ENCODE assay signal across 11 cellular contexts in genomic region chr18:50970006-50970405, GRCh38. TPM values are rescaled to one million over a fixed set of nuclear protein-coding genes. Genes with fewer than 3 reads are reported as not detected.
DNase-seq lines count a peak whose midpoint lies in the region; ATAC-seq and TF ChIP-seq lines count a peak whose summit lies in the region.
"Had no signal": no experiment of that assay in that cellular context is flagged by ENCODE, and none has a peak within 500 bp of the region (broad histone marks: within the 10 kb centered on the region; RNA-seq: fewer than 3 reads in every experiment).

No MANE protein-coding gene starts in this region.

- H2AFZ ChIP-seq in Karpas-422 (ENCODE audit: low read length): no peak overlapping the region

- no peaks in the 10 kb centered on the region for H3K9me2 ChIP-seq in Karpas-422 (replicated peaks; ENCODE audit: insufficient read depth, low read length)

- no peak for DNase-seq in CD4-positive, alpha-beta memory T cell
- DNase-seq in Karpas-422 (no peak), T-helper 17 cell (no peak), mucosa of descending colon (peak in 2 of 3 donors; percentile 67 to 76), D341Med (ENCODE audit: low spot score) (no peak), SW480 (ENCODE audit: low spot score) (no peak), H4 (ENCODE audit: low spot score) (no peak)
- DNase-seq: NCI-H1694, SIG-M5 had no signal

- peak overlapping the region; percentile 90 for H3K4me2 ChIP-seq in Karpas-422 (ENCODE audit: low read depth, low read length, poor library complexity, severe bottlenecking)

- H4K20me1 ChIP-seq in Karpas-422 (ENCODE audit: insufficient read depth, low read depth, low read length): no peaks in the 10 kb centered on the region

- no peak overlapping the region for H3K27ac ChIP-seq in CD4-positive, alpha-beta memory T cell (ENCODE audit: low read depth, low read length)
- no peak overlapping the region for H3K27ac ChIP-seq in Karpas-422 (ENCODE audit: low read length)

- no peak for ATAC-seq in T-helper 17 cell
- ATAC-seq in mucosa of descending colon: no peak
- ATAC-seq in HG03378 (IDR thresholded peaks at IDR 0.05; ENCODE audit: unreplicated experiment): no peak
- ATAC-seq: activated naive CD4-positive, alpha-beta T cell treated with anti-CD3 and anti-CD28 coated beads, Interleukin-2, amount 50 U/mL, for 72 hours had no signal

- CTCF ChIA-PET in CD4-positive, alpha-beta memory T cell (lab: Charles Lee; ENCODE audit: partially characterized antibody): no interaction called here

- no peak for TF ChIP-seq CTCF in mucosa of descending colon (IDR thresholded peaks at IDR 0.05)

- H3K36me3 Mint-ChIP-seq in CD4-positive, alpha-beta memory T cell: peaks cover 6 to 13% of the 10 kb centered on the region in 2 donors
- H3K36me3 Mint-ChIP-seq in T-helper 17 cell (ENCODE audit: low read depth): peaks cover 5% of the 10 kb centered on the region

- H3K27ac Mint-ChIP-seq in CD4-positive, alpha-beta memory T cell: peak overlapping the region in 5 of 7 donors; percentile 7 to 50 (median 25)
- no peak overlapping the region for H3K27ac Mint-ChIP-seq in T-helper 17 cell

- H3K9me3 Mint-ChIP-seq in CD4-positive, alpha-beta memory T cell: peaks cover 0 to 3% (median 0%) of the 10 kb centered on the region in 8 donors
- H3K9me3 Mint-ChIP-seq: activated naive CD4-positive, alpha-beta T cell treated with anti-CD3 and anti-CD28 coated beads, Interleukin-2, amount 50 U/mL, for 72 hours had no signal

- H3K4me3 Mint-ChIP-seq in CD4-positive, alpha-beta memory T cell: peak overlapping the region in 4 of 8 donors; percentile 2 to 67 (median 50)
- peak overlapping the region; percentile 7 for H3K4me3 Mint-ChIP-seq in T-helper 17 cell

- peaks cover 25% of the 10 kb centered on the region for H3K4me1 ChIP-seq in CD4-positive, alpha-beta memory T cell (ENCODE audit: insufficient read depth, low read length)
- peaks cover 16% of the 10 kb centered on the region for H3K4me1 ChIP-seq in Karpas-422 (ENCODE audit: low read length)
- H3K4me1 ChIP-seq in mucosa of descending colon (ENCODE audit: low read depth): peaks cover 20% of the 10 kb centered on the region

- intact Hi-C loops in CD4-positive, alpha-beta memory T cell (cut with micrococcal nuclease): no loop called here
- intact Hi-C loops in mucosa of descending colon (cut with DNase I, micrococcal nuclease): loop anchor here in 1 of 2 donors (5.0 kb wide), 1 partner anchor 67 kb away; no protein-coding TSS in a partner anchor

- H3K9ac ChIP-seq in Karpas-422 (ENCODE audit: low read length): no peak overlapping the region

- H3K27me3 ChIP-seq in CD4-positive, alpha-beta memory T cell (ENCODE audit: insufficient read depth, low read length): no peaks in the 10 kb centered on the region
- H3K27me3 ChIP-seq in Karpas-422 (ENCODE audit: low read length): no peaks in the 10 kb centered on the region

- POLR2A ChIA-PET in CD4-positive, alpha-beta memory T cell (lab: Charles Lee; ENCODE audit: partially characterized antibody): interaction anchor here (2.1 to 2.2 kb wide), 2 partner anchors 60 to 91 kb away, joined by 10 to 14 read pairs; partner anchors contain the start of genes ME2 and SMAD4

- no peaks in the 10 kb centered on the region for H3K9me3 ChIP-seq in CD4-positive, alpha-beta memory T cell (ENCODE audit: control insufficient read depth in 1 of 2, low read length in 2 of 2)
- H3K9me3 ChIP-seq in Karpas-422 (ENCODE audit: low read length) (no peaks in the 10 kb centered on the region), T-helper 17 cell (ENCODE audit: control insufficient read depth, low read length, poor library complexity, severe bottlenecking) (no peaks in the 10 kb centered on the region), mucosa of descending colon (no peaks in the 10 kb centered on the region)

- peaks cover 22% of the 10 kb centered on the region for H3K79me2 ChIP-seq in Karpas-422 (ENCODE audit: low read length)

- peaks cover 18 to 29% (median 22%) of the 10 kb centered on the region in 4 donors for H3K4me1 Mint-ChIP-seq in CD4-positive, alpha-beta memory T cell
- H3K4me1 Mint-ChIP-seq in T-helper 17 cell: peaks cover 21% of the 10 kb centered on the region

- no peak overlapping the region for H3K4me3 ChIP-seq in CD4-positive, alpha-beta memory T cell (ENCODE audit: low read length in 2 of 2)
- H3K4me3 ChIP-seq in Karpas-422 (ENCODE audit: low read length): no peak overlapping the region
- no peak overlapping the region for H3K4me3 ChIP-seq in mucosa of descending colon

- no peaks in the 10 kb centered on the region for H3K27me3 Mint-ChIP-seq in CD4-positive, alpha-beta memory T cell
- H3K27me3 Mint-ChIP-seq in T-helper 17 cell: no peaks in the 10 kb centered on the region

- peaks cover 6% of the 10 kb centered on the region for H3K36me3 ChIP-seq in CD4-positive, alpha-beta memory T cell (ENCODE audit: insufficient read depth, low read length)
- H3K36me3 ChIP-seq in Karpas-422 (ENCODE audit: insufficient read depth, low read length) (peaks cover 6% of the 10 kb centered on the region; the same call in 1 of the 2 replicates), mucosa of descending colon (ENCODE audit: low read depth) (no peaks in the 10 kb centered on the region)

RNA-seq across cellular contexts. Expression of gene ELAC1, which starts 2.2 kb away (rescaled TPM):
- total RNA-seq in CD4-positive, alpha-beta memory T cell: 10 to 100 TPM; 11.6 to 11.7 TPM
- polyA plus RNA-seq in CD4-positive, alpha-beta memory T cell: 10 to 100 TPM; 15.3 to 18.5 TPM
- total RNA-seq in Karpas-422 (2014; rRNA removed; shearing (Covaris generic); ENCODE audit: low replicate concordance): 6.5 and 6.6 TPM in 2 replicates
- 1 to 10 TPM; 4.4 to 5.6 TPM for total RNA-seq in T-helper 17 cell
- 10 to 100 TPM in 2 of 3 donors, 1 to 10 TPM in 1; 5.3 to 11.5 (median 11.3) TPM for total RNA-seq in mucosa of descending colon
- total RNA-seq in H4 (2014; rRNA removed; shearing (Covaris generic)): 5.2 and 8.5 TPM in 2 replicates

Comparison
In these comparisons a context has a peak if more than half of its experiments do, and no peak if none do; other contexts are left out.
1. DNase-seq: peak in mucosa of descending colon (2 of 3); none in CD4-positive, alpha-beta memory T cell (0 of 5), Karpas-422 (single experiment), T-helper 17 cell (0 of 3), D341Med (single experiment), SW480 (single experiment) and H4 (single experiment).